Comparison of ENCODE assay signal across 1 cellular context in genomic region chr3:179615458-179616173, GRCh38.
TF ChIP-seq lines count a peak whose summit lies in the region.

No MANE protein-coding gene starts in this region.

TF ChIP-seq in SK-N-SH, 30 proteins besides CTCF, POLR2A, EP300 and RAD21:
- TF ChIP-seq RXRA (IDR thresholded peaks at IDR 0.05; ENCODE audit: borderline replicate concordance, low read depth) (peak; percentile 55; the same call in 1 of the 2 replicates), ZBTB33 (IDR thresholded peaks at IDR 0.05; ENCODE audit: borderline replicate concordance, low read depth) (no peak), TAF1 (IDR thresholded peaks at IDR 0.05; ENCODE audit: borderline replicate concordance, low read depth, low read length) (no peak), FOSL2 (IDR thresholded peaks at IDR 0.05; ENCODE audit: borderline replicate concordance, low read depth) (0 out of 2 replicates have a peak, but pooled peaks have one; percentile 9), TCF12 (IDR thresholded peaks at IDR 0.05) (peak; percentile 19; the same call in 1 of the 2 replicates)
